Comparison of ENCODE assay signal across 20 cellular contexts in the genomic region with DNA sequence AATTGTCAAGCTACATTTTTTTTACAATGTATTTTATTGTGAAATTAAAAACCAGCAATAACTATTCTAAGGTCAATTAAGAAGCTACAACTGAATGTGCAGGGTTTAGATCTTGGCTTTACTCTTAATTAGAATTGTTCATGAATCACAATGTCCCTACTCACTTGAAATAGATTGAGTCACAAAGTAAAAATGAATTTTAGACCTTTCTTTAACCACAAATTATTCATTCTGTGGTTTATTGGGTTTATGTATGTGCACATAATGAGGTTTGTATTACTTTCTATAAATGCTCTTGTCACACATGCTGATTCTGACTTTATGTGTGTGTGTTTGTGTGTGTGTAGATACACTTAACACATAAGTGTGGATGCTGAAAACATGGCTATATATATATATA.
"Had no signal": no experiment of that assay in that cellular context is flagged by ENCODE, and none has a peak within 500 bp of the region (broad histone marks: within the 10 kb centered on the region; RNA-seq: fewer than 3 reads in every experiment).

No MANE protein-coding gene starts in this region.

- H3K4me3 Mint-ChIP-seq: activated B cell treated with CpG ODN at 0.5 μM for 24 hours; activated CD8-positive, alpha-beta T cell treated with anti-CD3 and anti-CD28 coated beads for 36 hours; activated naive CD8-positive, alpha-beta T cell treated with anti-CD3 and anti-CD28 coated beads for 36 hours; activated T-helper 17 cell treated with anti-CD3 and anti-CD28 coated beads, Interleukin-2, amount 50 U/mL, for 72 hours; nephron; stimulated activated memory B cell treated with anti-CD40 and anti-IgM and Interleukin-4, amounts not matched to agents 10 μg/mL and 1 μg/mL and 100 μg/mL, for 72 hours; type B pancreatic cell had no signal

- H3K27me3 ChIP-seq: hepatocyte, left lung, sigmoid colon, spleen, testis had no signal

- H3K27me3 Mint-ChIP-seq: activated B cell treated with CpG ODN at 0.5 μM for 24 hours; activated CD8-positive, alpha-beta T cell treated with anti-CD3 and anti-CD28 coated beads for 36 hours; activated naive CD8-positive, alpha-beta T cell treated with anti-CD3 and anti-CD28 coated beads for 36 hours; activated T-helper 17 cell treated with anti-CD3 and anti-CD28 coated beads, Interleukin-2, amount 50 U/mL, for 72 hours; stimulated activated memory B cell treated with anti-CD40 and anti-IgM and Interleukin-4, amounts not matched to agents 10 μg/mL and 1 μg/mL and 100 μg/mL, for 72 hours; type B pancreatic cell had no signal

- DNase-seq: activated B cell treated with CpG ODN at 0.5 μM for 24 hours; activated CD4-positive, alpha-beta T cell treated with anti-CD3 and anti-CD28 coated beads for 4 hours; activated CD8-positive, alpha-beta T cell treated with anti-CD3 and anti-CD28 coated beads for 36 hours; activated naive CD4-positive, alpha-beta T cell; activated naive CD8-positive, alpha-beta T cell treated with anti-CD3 and anti-CD28 coated beads for 36 hours; activated T-cell treated with anti-CD3 and anti-CD28 coated beads, Interleukin-2, amount 50 U/mL, for 1 hour; effector CD4-positive, alpha-beta T cell; left lung; midbrain; sigmoid colon; spleen; stimulated activated CD4-positive, alpha-beta T cell treated with anti-CD3 and anti-CD28 coated beads, Interleukin-4, amount 100 ng/mL, for 4 hours; testis had no signal

- H3K9me3 Mint-ChIP-seq: activated B cell treated with CpG ODN at 0.5 μM for 24 hours; activated CD8-positive, alpha-beta T cell treated with anti-CD3 and anti-CD28 coated beads for 36 hours; stimulated activated memory B cell treated with anti-CD40 and anti-IgM and Interleukin-4, amounts not matched to agents 10 μg/mL and 1 μg/mL and 100 μg/mL, for 72 hours; type B pancreatic cell had no signal

- H3K36me3 ChIP-seq: left lung, sigmoid colon, spleen had no signal

- H3K79me2 ChIP-seq: hepatocyte, parathyroid adenoma had no signal

- H3K27ac Mint-ChIP-seq: activated B cell treated with CpG ODN at 0.5 μM for 24 hours; activated CD8-positive, alpha-beta T cell treated with anti-CD3 and anti-CD28 coated beads for 36 hours; activated naive CD8-positive, alpha-beta T cell treated with anti-CD3 and anti-CD28 coated beads for 36 hours; activated T-helper 17 cell treated with anti-CD3 and anti-CD28 coated beads, Interleukin-2, amount 50 U/mL, for 72 hours; nephron; stimulated activated memory B cell treated with anti-CD40 and anti-IgM and Interleukin-4, amounts not matched to agents 10 μg/mL and 1 μg/mL and 100 μg/mL, for 72 hours; type B pancreatic cell had no signal

- H3K4me1 Mint-ChIP-seq: activated B cell treated with CpG ODN at 0.5 μM for 24 hours; activated naive CD8-positive, alpha-beta T cell treated with anti-CD3 and anti-CD28 coated beads for 36 hours; activated T-helper 17 cell treated with anti-CD3 and anti-CD28 coated beads, Interleukin-2, amount 50 U/mL, for 72 hours; stimulated activated memory B cell treated with anti-CD40 and anti-IgM and Interleukin-4, amounts not matched to agents 10 μg/mL and 1 μg/mL and 100 μg/mL, for 72 hours had no signal

- H2AFZ ChIP-seq: hepatocyte, parathyroid adenoma had no signal

- H3K27ac ChIP-seq: hepatocyte, left lung, parathyroid adenoma, sigmoid colon, spleen, testis had no signal

- H3K36me3 Mint-ChIP-seq: activated naive CD8-positive, alpha-beta T cell treated with anti-CD3 and anti-CD28 coated beads for 36 hours; stimulated activated memory B cell treated with anti-CD40 and anti-IgM and Interleukin-4, amounts not matched to agents 10 μg/mL and 1 μg/mL and 100 μg/mL, for 72 hours; type B pancreatic cell had no signal

- H3K9ac ChIP-seq: parathyroid adenoma had no signal

- ATAC-seq: activated CD8-positive, alpha-beta T cell treated with anti-CD3 and anti-CD28 coated beads for 36 hours; activated T-helper 17 cell treated with anti-CD3 and anti-CD28 coated beads, Interleukin-2, amount 50 U/mL, for 72 hours; esophagus mucosa; left lung; stimulated activated memory B cell treated with anti-CD40 and anti-IgM and Interleukin-4, amounts not matched to agents 10 μg/mL and 1 μg/mL and 100 μg/mL, for 72 hours had no signal

- H3K4me1 ChIP-seq: left lung, parathyroid adenoma, sigmoid colon, spleen, testis had no signal

- H3K9me3 ChIP-seq: left lung, sigmoid colon, spleen, testis had no signal

- H3K4me3 ChIP-seq: hepatocyte, left lung, sigmoid colon, spleen, testis had no signal

- H3K4me2 ChIP-seq: hepatocyte had no signal
